ENCODE assay signal across 35 cellular contexts in genomic region chr16:68041783-68042182, GRCh38. TPM values are rescaled to one million over a fixed set of nuclear protein-coding genes. Genes with fewer than 3 reads are reported as not detected.
DNase-seq lines count a peak whose midpoint lies in the region; ATAC-seq and TF ChIP-seq lines count a peak whose summit lies in the region.
"Had no signal": no experiment of that assay in that cellular context is flagged by ENCODE, and none has a peak within 500 bp of the region (broad histone marks: within the 10 kb centered on the region; RNA-seq: fewer than 3 reads in every experiment).

No MANE protein-coding gene starts in this region.

- intact Hi-C loops in Right ventricle myocardium superior (cut with DNase I) (no loop called here), right cardiac atrium (cut with DNase I) (loop anchor here in 2 of 4 donors (5.0 to 10.0 kb wide), 3 partner anchors 57 to 227 kb away; partner anchors contain the start of gene DPEP3 (in 1 of the 2)), left lung (cut with DNase I) (loop anchor here in 1 of 2 donors (10.0 kb wide), 1 partner anchor 57 kb away; the partner anchor contains the start of gene DPEP3)

- no peak overlapping the region for H3K27ac ChIP-seq in right cardiac atrium (ENCODE audit: low read length)
- peak overlapping the region in 1 of 2 donors; percentile 83 for H3K27ac ChIP-seq in left lung
- H3K27ac ChIP-seq: brain microvascular endothelial cell, C4-2B, esophagus muscularis mucosa, GM23248, left ventricle myocardium inferior had no signal

- H3K9me3 ChIP-seq in right cardiac atrium (ENCODE audit: control insufficient read depth, low read length): no peaks in the 10 kb centered on the region
- no peaks in the 10 kb centered on the region for H3K9me3 ChIP-seq in left lung
- H3K9me3 ChIP-seq: esophagus muscularis mucosa, left ventricle myocardium inferior had no signal

- H3K36me3 ChIP-seq in left lung: peaks cover 0 to 20% of the 10 kb centered on the region in 2 donors
- H3K36me3 ChIP-seq: left ventricle myocardium inferior had no signal

- H3K4me3 ChIP-seq in right cardiac atrium (ENCODE audit: low read length) (no peak overlapping the region), left lung (no peak overlapping the region)
- H3K4me3 ChIP-seq: esophagus muscularis mucosa, GM23248, left ventricle myocardium inferior had no signal

- 87% methylated on average over 2 of the region's 2 CpGs for WGBS in right cardiac atrium

- no peak for TF ChIP-seq CTCF in left lung (IDR thresholded peaks at IDR 0.05)

- no peaks in the 10 kb centered on the region for H3K27me3 ChIP-seq in right cardiac atrium (ENCODE audit: control insufficient read depth, insufficient read depth)
- H3K27me3 ChIP-seq in left lung: no peaks in the 10 kb centered on the region
- H3K27me3 ChIP-seq: brain microvascular endothelial cell, esophagus muscularis mucosa had no signal

- no peak for DNase-seq in Right ventricle myocardium superior
- DNase-seq in right cardiac atrium: no peak
- peak; percentile 93 for DNase-seq in NOMO-1 treated with DMSO at 0.1 percent for 48 hours (lab: John Stamatoyannopoulos, UW; ENCODE audit: unreplicated experiment)
- DNase-seq in left lung: no peak
- DNase-seq in HT-29 (ENCODE audit: low spot score): no peak
- no peak for DNase-seq in NCI-H2196 (lab: John Stamatoyannopoulos, UW; ENCODE audit: unreplicated experiment)
- DNase-seq in NCI-H526 treated with DMSO at 0.1 percent for 48 hours (lab: John Stamatoyannopoulos, UW): no peak
- DNase-seq: 8988T; activated T-cell treated with anti-CD3 and anti-CD28 coated beads for 4 hours; amygdala; brain microvascular endothelial cell; Calu3; cerebellar nuclear complex; DMS79; foreskin fibroblast; GM23248; KBM-7; left ventricle myocardium inferior; naive B cell; NCI-H1417 treated with DMSO at 0.1 percent for 48 hours; NCI-H2081 treated with DMSO at 0.1 percent for 48 hours; NCI-H446 treated with DMSO at 0.1 percent for 48 hours; nucleus accumbens; PC-3; stimulated activated CD4-positive, alpha-beta T cell treated with anti-CD3 and anti-CD28 coated beads, Interleukin-4, amount 100 ng/mL, for 24 hours; trophoblast cell had no signal

- ATAC-seq in Right ventricle myocardium superior (ENCODE audit: poor library complexity) (peak; percentile 56), right cardiac atrium (no peak), left lung (peak; percentile 33), HG03196 (IDR thresholded peaks at IDR 0.05; ENCODE audit: unreplicated experiment) (no peak)
- ATAC-seq: activated naive CD4-positive, alpha-beta T cell treated with anti-CD3 and anti-CD28 coated beads, Interleukin-2, amount 50 U/mL, for 72 hours; PC-3 had no signal

- H3K4me1 ChIP-seq in right cardiac atrium (ENCODE audit: control insufficient read depth, insufficient read depth, low read length) (no peaks in the 10 kb centered on the region), left lung (peaks cover 0 to 57% of the 10 kb centered on the region in 2 donors)
- H3K4me1 ChIP-seq: left ventricle myocardium inferior had no signal

RNA-seq across cellular contexts. Expression of gene DUS2, which starts 18.7 kb away (rescaled TPM):
- total RNA-seq in Right ventricle myocardium superior: 5.7 TPM
- 1 to 10 TPM; 5.1 to 9.5 (median 6.8) TPM for total RNA-seq in right cardiac atrium
- polyA plus RNA-seq in right cardiac atrium: 4.3 TPM
- total RNA-seq in left lung: 10 to 100 TPM; 16.2 to 22.4 TPM
- total RNA-seq in HT-29 (2014; rRNA removed; shearing (Covaris generic)): 18.7 and 19.0 TPM in 2 replicates

RNA-seq across cellular contexts. Expression of gene DDX28, which starts 18.8 kb away (rescaled TPM):
- 7.2 TPM for total RNA-seq in Right ventricle myocardium superior
- 1 to 10 TPM; 6.7 to 7.8 (median 7.4) TPM for total RNA-seq in right cardiac atrium
- 8.4 TPM for polyA plus RNA-seq in right cardiac atrium
- 10 to 100 TPM in 1 of 2 donors, 1 to 10 TPM in 1; 6.7 to 10.5 TPM for total RNA-seq in left lung
- 27.4 and 30.4 TPM in 2 replicates for total RNA-seq in HT-29 (2014; rRNA removed; shearing (Covaris generic))

RNA-seq across cellular contexts. Expression of gene DPEP2NB, which starts 26.1 kb away (rescaled TPM):
- not detected for total RNA-seq in Right ventricle myocardium superior
- not detected for total RNA-seq in right cardiac atrium
- not detected for polyA plus RNA-seq in right cardiac atrium
- not detected for total RNA-seq in left lung
- total RNA-seq in HT-29 (2014; rRNA removed; shearing (Covaris generic)): not detected in 2 replicates
- total RNA-seq: activated naive CD4-positive, alpha-beta T cell treated with anti-CD3 and anti-CD28 coated beads, Interleukin-2, amount 50 U/mL, for 72 hours; activated T-helper 2 cell treated with anti-CD3 and anti-CD28 coated beads, Interferon-gamma antibody, Interleukin-2, Interleukin-4, amounts not matched to agents 10 μg/mL and 5 μg/mL and 100 μg/mL, durations not matched to agents 14 hours and 24 hours and 36 hours; Calu3; dermis microvascular lymphatic vessel endothelial cell; esophagus muscularis mucosa; GM23248; left ventricle myocardium inferior; MCF 10A; mesothelial cell of epicardium; PC-3; progenitor cell of endocrine pancreas had no signal
- polyA plus RNA-seq: GM23248 had no signal

RNA-seq across cellular contexts. Expression of gene DPEP2, which starts 42.5 kb away (rescaled TPM):
- total RNA-seq in Right ventricle myocardium superior (1.1 TPM), right cardiac atrium (1 to 10 TPM; 1.2 to 2.7 (median 1.8) TPM), left lung (10 to 100 TPM in 1 of 2 donors, 1 to 10 TPM in 1; 7.3 to 12.6 TPM)
- polyA plus RNA-seq in right cardiac atrium: 1.5 TPM
- total RNA-seq in HT-29 (2014; rRNA removed; shearing (Covaris generic)): not detected in 2 replicates
- total RNA-seq: Calu3, GM23248, MCF 10A, mesothelial cell of epicardium, PC-3, progenitor cell of endocrine pancreas had no signal
- polyA plus RNA-seq: GM23248 had no signal

RNA-seq across cellular contexts. Expression of gene NFATC3, which starts 43.4 kb away (rescaled TPM):
- total RNA-seq in Right ventricle myocardium superior (24.4 TPM), right cardiac atrium (10 to 100 TPM; 28.7 to 34.7 (median 33.6) TPM), left lung (10 to 100 TPM; 58.5 to 65.8 TPM)
- 8.1 TPM for polyA plus RNA-seq in right cardiac atrium
- 20.4 and 20.8 TPM in 2 replicates for total RNA-seq in HT-29 (2014; rRNA removed; shearing (Covaris generic))

Comparison
In these comparisons a context has a peak if more than half of its experiments do, and no peak if none do; other contexts are left out.
1. ATAC-seq: peak in Right ventricle myocardium superior (single experiment) and left lung (single experiment); none in right cardiac atrium (0 of 2) and HG03196 (single experiment).